ENCODE assay signal across 2 cellular contexts in the genomic region with DNA sequence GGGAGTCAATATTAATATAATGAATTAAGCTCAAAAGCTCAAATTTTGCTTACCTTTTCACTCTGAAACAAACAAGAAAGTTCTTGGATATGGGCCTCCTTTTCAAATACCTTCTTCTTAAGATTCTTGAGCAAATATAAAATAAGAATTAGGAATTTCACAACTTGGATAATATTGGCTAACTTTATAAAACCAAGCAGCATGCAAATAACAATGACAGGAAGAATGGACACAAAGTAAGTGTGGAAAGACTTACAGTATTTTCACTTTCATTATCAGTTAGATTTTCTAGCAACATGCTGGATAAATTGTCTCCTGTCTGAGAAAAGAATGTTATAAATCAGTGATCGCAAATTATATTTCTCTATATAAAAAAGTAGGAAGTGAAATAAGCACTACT.
TF ChIP-seq lines count a peak whose summit lies in the region.

No MANE protein-coding gene starts in this region.

TF ChIP-seq in SK-N-SH, 30 proteins besides CTCF, POLR2A, EP300 and RAD21 (continued from another document):
- TF ChIP-seq, protein P1, sequence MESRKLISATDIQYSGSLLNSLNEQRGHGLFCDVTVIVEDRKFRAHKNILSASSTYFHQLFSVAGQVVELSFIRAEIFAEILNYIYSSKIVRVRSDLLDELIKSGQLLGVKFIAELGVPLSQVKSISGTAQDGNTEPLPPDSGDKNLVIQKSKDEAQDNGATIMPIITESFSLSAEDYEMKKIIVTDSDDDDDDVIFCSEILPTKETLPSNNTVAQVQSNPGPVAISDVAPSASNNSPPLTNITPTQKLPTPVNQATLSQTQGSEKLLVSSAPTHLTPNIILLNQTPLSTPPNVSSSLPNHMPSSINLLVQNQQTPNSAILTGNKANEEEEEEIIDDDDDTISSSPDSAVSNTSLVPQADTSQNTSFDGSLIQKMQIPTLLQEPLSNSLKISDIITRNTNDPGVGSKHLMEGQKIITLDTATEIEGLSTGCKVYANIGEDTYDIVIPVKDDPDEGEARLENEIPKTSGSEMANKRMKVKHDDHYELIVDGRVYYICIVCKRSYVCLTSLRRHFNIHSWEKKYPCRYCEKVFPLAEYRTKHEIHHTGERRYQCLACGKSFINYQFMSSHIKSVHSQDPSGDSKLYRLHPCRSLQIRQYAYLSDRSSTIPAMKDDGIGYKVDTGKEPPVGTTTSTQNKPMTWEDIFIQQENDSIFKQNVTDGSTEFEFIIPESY (IDR thresholded peaks at IDR 0.05; ENCODE audit: borderline replicate concordance, low read depth) = no peak
- TF ChIP-seq, protein P2, sequence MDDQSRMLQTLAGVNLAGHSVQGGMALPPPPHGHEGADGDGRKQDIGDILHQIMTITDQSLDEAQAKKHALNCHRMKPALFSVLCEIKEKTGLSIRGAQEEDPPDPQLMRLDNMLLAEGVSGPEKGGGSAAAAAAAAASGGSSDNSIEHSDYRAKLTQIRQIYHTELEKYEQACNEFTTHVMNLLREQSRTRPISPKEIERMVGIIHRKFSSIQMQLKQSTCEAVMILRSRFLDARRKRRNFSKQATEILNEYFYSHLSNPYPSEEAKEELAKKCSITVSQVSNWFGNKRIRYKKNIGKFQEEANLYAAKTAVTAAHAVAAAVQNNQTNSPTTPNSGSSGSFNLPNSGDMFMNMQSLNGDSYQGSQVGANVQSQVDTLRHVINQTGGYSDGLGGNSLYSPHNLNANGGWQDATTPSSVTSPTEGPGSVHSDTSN (IDR thresholded peaks at IDR 0.05) = no peak
- TF ChIP-seq SIN3A (IDR thresholded peaks at IDR 0.05; ENCODE audit: borderline replicate concordance, low read depth, low read length) (no peak), MXI1 (IDR thresholded peaks at IDR 0.05; ENCODE audit: low read depth, low read length) (no peak), ELF1 (IDR thresholded peaks at IDR 0.05) (no peak)
- TF ChIP-seq, protein P3, sequence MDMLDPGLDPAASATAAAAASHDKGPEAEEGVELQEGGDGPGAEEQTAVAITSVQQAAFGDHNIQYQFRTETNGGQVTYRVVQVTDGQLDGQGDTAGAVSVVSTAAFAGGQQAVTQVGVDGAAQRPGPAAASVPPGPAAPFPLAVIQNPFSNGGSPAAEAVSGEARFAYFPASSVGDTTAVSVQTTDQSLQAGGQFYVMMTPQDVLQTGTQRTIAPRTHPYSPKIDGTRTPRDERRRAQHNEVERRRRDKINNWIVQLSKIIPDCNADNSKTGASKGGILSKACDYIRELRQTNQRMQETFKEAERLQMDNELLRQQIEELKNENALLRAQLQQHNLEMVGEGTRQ (IDR thresholded peaks at IDR 0.05; ENCODE audit: borderline replicate concordance, low read depth, low read length) = no peak

TF ChIP-seq in SK-N-SH treated with all-trans-retinoic acid at 6 μM for 48 hours, 23 proteins besides CTCF, POLR2A, EP300 and RAD21 (continued from another document):
- TF ChIP-seq, protein P4, sequence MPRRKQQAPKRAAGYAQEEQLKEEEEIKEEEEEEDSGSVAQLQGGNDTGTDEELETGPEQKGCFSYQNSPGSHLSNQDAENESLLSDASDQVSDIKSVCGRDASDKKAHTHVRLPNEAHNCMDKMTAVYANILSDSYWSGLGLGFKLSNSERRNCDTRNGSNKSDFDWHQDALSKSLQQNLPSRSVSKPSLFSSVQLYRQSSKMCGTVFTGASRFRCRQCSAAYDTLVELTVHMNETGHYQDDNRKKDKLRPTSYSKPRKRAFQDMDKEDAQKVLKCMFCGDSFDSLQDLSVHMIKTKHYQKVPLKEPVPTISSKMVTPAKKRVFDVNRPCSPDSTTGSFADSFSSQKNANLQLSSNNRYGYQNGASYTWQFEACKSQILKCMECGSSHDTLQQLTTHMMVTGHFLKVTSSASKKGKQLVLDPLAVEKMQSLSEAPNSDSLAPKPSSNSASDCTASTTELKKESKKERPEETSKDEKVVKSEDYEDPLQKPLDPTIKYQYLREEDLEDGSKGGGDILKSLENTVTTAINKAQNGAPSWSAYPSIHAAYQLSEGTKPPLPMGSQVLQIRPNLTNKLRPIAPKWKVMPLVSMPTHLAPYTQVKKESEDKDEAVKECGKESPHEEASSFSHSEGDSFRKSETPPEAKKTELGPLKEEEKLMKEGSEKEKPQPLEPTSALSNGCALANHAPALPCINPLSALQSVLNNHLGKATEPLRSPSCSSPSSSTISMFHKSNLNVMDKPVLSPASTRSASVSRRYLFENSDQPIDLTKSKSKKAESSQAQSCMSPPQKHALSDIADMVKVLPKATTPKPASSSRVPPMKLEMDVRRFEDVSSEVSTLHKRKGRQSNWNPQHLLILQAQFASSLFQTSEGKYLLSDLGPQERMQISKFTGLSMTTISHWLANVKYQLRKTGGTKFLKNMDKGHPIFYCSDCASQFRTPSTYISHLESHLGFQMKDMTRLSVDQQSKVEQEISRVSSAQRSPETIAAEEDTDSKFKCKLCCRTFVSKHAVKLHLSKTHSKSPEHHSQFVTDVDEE (CRISPR knock-in tag; IDR thresholded peaks at IDR 0.05) = no peak
- TF ChIP-seq ZNF70 (CRISPR knock-in tag; IDR thresholded peaks at IDR 0.05) (no peak), ZNF8 (CRISPR knock-in tag; IDR thresholded peaks at IDR 0.05) (no peak), SNAI2 (CRISPR knock-in tag; IDR thresholded peaks at IDR 0.05) (no peak)
- TF ChIP-seq, protein P5, sequence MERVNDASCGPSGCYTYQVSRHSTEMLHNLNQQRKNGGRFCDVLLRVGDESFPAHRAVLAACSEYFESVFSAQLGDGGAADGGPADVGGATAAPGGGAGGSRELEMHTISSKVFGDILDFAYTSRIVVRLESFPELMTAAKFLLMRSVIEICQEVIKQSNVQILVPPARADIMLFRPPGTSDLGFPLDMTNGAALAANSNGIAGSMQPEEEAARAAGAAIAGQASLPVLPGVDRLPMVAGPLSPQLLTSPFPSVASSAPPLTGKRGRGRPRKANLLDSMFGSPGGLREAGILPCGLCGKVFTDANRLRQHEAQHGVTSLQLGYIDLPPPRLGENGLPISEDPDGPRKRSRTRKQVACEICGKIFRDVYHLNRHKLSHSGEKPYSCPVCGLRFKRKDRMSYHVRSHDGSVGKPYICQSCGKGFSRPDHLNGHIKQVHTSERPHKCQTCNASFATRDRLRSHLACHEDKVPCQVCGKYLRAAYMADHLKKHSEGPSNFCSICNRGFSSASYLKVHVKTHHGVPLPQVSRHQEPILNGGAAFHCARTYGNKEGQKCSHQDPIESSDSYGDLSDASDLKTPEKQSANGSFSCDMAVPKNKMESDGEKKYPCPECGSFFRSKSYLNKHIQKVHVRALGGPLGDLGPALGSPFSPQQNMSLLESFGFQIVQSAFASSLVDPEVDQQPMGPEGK (CRISPR knock-in tag; IDR thresholded peaks at IDR 0.05; ENCODE audit: borderline replicate concordance) = no peak
